Comparison of ENCODE assay signal across 1 cellular context in genomic region chr13:39976481-39976880, GRCh38.
TF ChIP-seq lines count a peak whose summit lies in the region.

No MANE protein-coding gene starts in this region.

TF ChIP-seq in WTC11, 78 proteins besides CTCF, POLR2A, EP300 and RAD21 (continued from another document):
- TF ChIP-seq ARID4B (CRISPR knock-in tag; IDR thresholded peaks at IDR 0.05; ENCODE audit: borderline replicate concordance) (no peak), ZNF263 (CRISPR knock-in tag; IDR thresholded peaks at IDR 0.05; ENCODE audit: low read depth) (no peak), E2F1 (CRISPR knock-in tag; IDR thresholded peaks at IDR 0.05) (no peak), RELA (CRISPR knock-in tag; IDR thresholded peaks at IDR 0.05; ENCODE audit: borderline replicate concordance) (no peak), MLX (CRISPR knock-in tag; IDR thresholded peaks at IDR 0.05) (no peak)
